Comparison of ENCODE assay signal across 8 cellular contexts in genomic region chr5:55344392-55344992, GRCh38. TPM values are rescaled to one million over a fixed set of nuclear protein-coding genes. Genes with fewer than 3 reads are reported as not detected.
DNase-seq lines count a peak whose midpoint lies in the region; ATAC-seq, FAIRE-seq and TF ChIP-seq lines count a peak whose summit lies in the region.

No MANE protein-coding gene starts in this region.

- H3K9ac ChIP-seq in keratinocyte (ENCODE audit: control insufficient read depth, extremely low read depth, insufficient read depth, low read length) = no peak overlapping the region

- no peaks in the 10 kb centered on the region for H3K4me1 ChIP-seq in keratinocyte (ENCODE audit: control insufficient read depth, extremely low read depth, insufficient read depth, low read length)

- no peaks in the 10 kb centered on the region for H3K9me3 ChIP-seq in keratinocyte (ENCODE audit: control insufficient read depth, low read depth, low read length)

- no peak overlapping the region for H3K4me3 ChIP-seq in keratinocyte (ENCODE audit: control insufficient read depth in 2 of 3, extremely low read depth in 1 of 3, insufficient read depth in 2 of 3, low read depth in 1 of 3, low read length in 3 of 3)

- peak; percentile 11 for DNase-seq in DMS114 treated with DMSO at 0.1 percent for 48 hours (lab: John Stamatoyannopoulos, UW; ENCODE audit: unreplicated experiment)
- peak in 42 of 76 experiments; percentile 1 to 63 (median 18) for DNase-seq in HUDEP-2 (lab: John Stamatoyannopoulos, UW; ENCODE audit: unreplicated experiment in 76 of 76)
- peak; percentile 30 for DNase-seq in brain pericyte (ENCODE audit: low read depth, low spot score)
- no peak for DNase-seq in keratinocyte (ENCODE audit: low read depth, low spot score)
- DNase-seq in stimulated activated CD4-positive, alpha-beta T cell treated with anti-CD3 and anti-CD28 coated beads, Interleukin-2, amount 100 ng/mL, for 24 hours = peak; percentile 69 to 76

- no peaks in the 10 kb centered on the region for H3K79me2 ChIP-seq in keratinocyte (ENCODE audit: control insufficient read depth, insufficient read depth, low read length)

- dilution Hi-C loops in keratinocyte (cut with MboI; ENCODE audit: extremely low pct_ligation_motif_present, low sequenced_read_pairs) = no loop called here

- H3K27me3 ChIP-seq in keratinocyte (ENCODE audit: control insufficient read depth, extremely low read depth, insufficient read depth, low read length) = no peaks in the 10 kb centered on the region

- TF ChIP-seq CTCF in keratinocyte (optimal IDR thresholded peaks at IDR 0.05 in 1 of 3, IDR thresholded peaks at IDR 0.05 in 1 of 3, conservative IDR thresholded peaks at IDR 0.05 in 1 of 3; ENCODE audit: extremely low read depth in 1 of 3, insufficient read depth in 2 of 3, low read length in 3 of 3) = peak; percentile 59 to 72 (median 68)

- no peaks in the 10 kb centered on the region for H4K20me1 ChIP-seq in keratinocyte (ENCODE audit: control insufficient read depth, extremely low read depth, insufficient read depth, low read length)

- no peak overlapping the region for H3K27ac ChIP-seq in keratinocyte (ENCODE audit: control insufficient read depth, insufficient read depth, low read length)

- peak; percentile 86 for FAIRE-seq in TTC549 (lab: Jason Lieb, UNC)
- no peak for FAIRE-seq in keratinocyte (lab: Jason Lieb, UNC)

- no peaks in the 10 kb centered on the region for H3K9me1 ChIP-seq in keratinocyte (ENCODE audit: control insufficient read depth, extremely low read depth, insufficient read depth, low read length)

- H3K36me3 ChIP-seq in keratinocyte (ENCODE audit: control insufficient read depth in 2 of 2, extremely low read depth in 1 of 2, insufficient read depth in 2 of 2, low read length in 2 of 2) = peaks cover 8 to 13% of the 10 kb centered on the region in 2 experiments

- H2AFZ ChIP-seq in keratinocyte (ENCODE audit: control insufficient read depth, low read length) = no peak overlapping the region

- ATAC-seq in HG03432 (IDR thresholded peaks at IDR 0.05; ENCODE audit: unreplicated experiment) = no peak
- no peak for ATAC-seq in HG02973 (IDR thresholded peaks at IDR 0.05; ENCODE audit: unreplicated experiment)

- no peak overlapping the region for H3K4me2 ChIP-seq in keratinocyte (ENCODE audit: control insufficient read depth, extremely low read depth, insufficient read depth, low read depth, low read length)

RNA-seq across cellular contexts. Expression of gene MTREX, which starts 36.7 kb away (rescaled TPM):
- polyA plus RNA-seq in keratinocyte = 30.1 to 71.4 TPM (median 35.5 TPM) in 3 replicates
- polyA plus RNA-seq in keratinocyte (2011; ENCODE audit: low read depth) = 108 TPM
- polyA plus RNA-seq in keratinocyte (2011; cell fraction: cytosol; rRNA removed) = 29.8 and 47.3 TPM in 2 replicates
- polyA plus RNA-seq in keratinocyte (2011; cell fraction: nucleus; rRNA removed) = 38.7 and 76.6 TPM in 2 replicates
- polyA plus RNA-seq in keratinocyte (2012; ENCODE audit: low replicate concordance) = 35.8 and 51.4 TPM in 2 replicates
- 18.4 to 69.4 TPM (median 24.0 TPM) in 3 replicates for polyA minus RNA-seq in keratinocyte
- 34.5 TPM for polyA minus RNA-seq in keratinocyte (2011; cell fraction: cytosol; rRNA and poly(A)+ RNA removed)
- 26.6 and 71.6 TPM in 2 replicates for polyA minus RNA-seq in keratinocyte (2011; cell fraction: nucleus; rRNA and poly(A)+ RNA removed)

RNA-seq across cellular contexts. Expression of gene DHX29, which starts 37.0 kb away (rescaled TPM):
- polyA plus RNA-seq in keratinocyte = 7.9 to 18.8 TPM (median 9.3 TPM) in 3 replicates
- 31.1 TPM for polyA plus RNA-seq in keratinocyte (2011; ENCODE audit: low read depth)
- 10.6 and 18.1 TPM in 2 replicates for polyA plus RNA-seq in keratinocyte (2011; cell fraction: cytosol; rRNA removed)
- polyA plus RNA-seq in keratinocyte (2011; cell fraction: nucleus; rRNA removed) = 18.4 and 22.1 TPM in 2 replicates
- 16.9 and 26.2 TPM in 2 replicates for polyA plus RNA-seq in keratinocyte (2012; ENCODE audit: low replicate concordance)
- 3.1 to 18.9 TPM (median 5.2 TPM) in 3 replicates for polyA minus RNA-seq in keratinocyte
- polyA minus RNA-seq in keratinocyte (2011; cell fraction: cytosol; rRNA and poly(A)+ RNA removed) = 8.1 TPM
- 8.3 and 17.0 TPM in 2 replicates for polyA minus RNA-seq in keratinocyte (2011; cell fraction: nucleus; rRNA and poly(A)+ RNA removed)
